Comparison of ENCODE assay signal across 19 cellular contexts in the genomic region with DNA sequence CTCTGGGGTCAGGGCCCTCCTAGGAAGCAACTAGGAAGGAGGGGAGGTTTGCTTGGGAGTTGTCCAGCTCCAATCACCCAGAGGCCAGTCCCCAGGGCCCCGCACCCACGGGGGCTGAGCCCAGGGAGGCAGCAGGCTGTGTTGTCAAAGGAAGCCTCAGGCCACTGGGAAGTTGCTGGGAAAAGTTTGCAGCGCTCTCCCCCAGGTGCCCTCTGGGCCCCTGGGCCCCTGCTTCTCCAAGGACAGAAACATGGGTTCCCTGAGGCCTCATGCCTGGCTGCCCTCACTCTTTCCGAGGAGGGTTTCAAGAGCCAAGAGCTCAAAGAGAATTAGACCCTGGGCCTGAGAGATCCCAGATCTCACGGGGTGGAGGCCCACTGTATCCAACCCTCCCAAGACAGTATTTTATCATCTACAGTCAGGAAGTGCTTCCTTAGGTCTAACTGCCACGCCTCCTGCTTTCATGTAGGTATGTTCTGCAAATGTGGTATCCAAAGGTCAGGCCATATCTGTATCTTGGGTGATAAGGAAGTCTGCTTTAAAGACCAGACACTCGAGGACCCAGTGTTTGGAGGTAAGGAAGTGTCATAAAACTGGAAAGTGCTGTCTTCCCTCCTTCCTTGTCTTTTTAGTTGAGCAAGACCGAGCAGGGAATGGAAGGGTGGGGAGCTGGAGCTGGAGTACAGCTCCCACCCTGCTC. TPM values are rescaled to one million over a fixed set of nuclear protein-coding genes. Genes with fewer than 3 reads are reported as not detected.
"Had no signal": no experiment of that assay in that cellular context is flagged by ENCODE, and none has a peak within 500 bp of the region (broad histone marks: within the 10 kb centered on the region; RNA-seq: fewer than 3 reads in every experiment).

No MANE protein-coding gene starts in this region.

- H3K27me3 ChIP-seq: neural progenitor cell had no signal

- H3K4me3 ChIP-seq: gastroesophageal sphincter, neural progenitor cell, psoas muscle, stomach, thoracic aorta had no signal

- H3K9me3 ChIP-seq: gastroesophageal sphincter, psoas muscle, stomach, thoracic aorta had no signal

- H3K4me1 Mint-ChIP-seq: immature natural killer cell; natural killer cell; stimulated activated naive B cell treated with anti-CD40 and anti-IgM and Interleukin-4, amounts not matched to agents 10 μg/mL and 1 μg/mL and 100 μg/mL, for 72 hours had no signal

- H3K79me2 ChIP-seq: parathyroid adenoma had no signal

- H3K4me1 ChIP-seq: gastroesophageal sphincter, neural progenitor cell, parathyroid adenoma, psoas muscle, stomach had no signal

- H3K9me3 Mint-ChIP-seq: immature natural killer cell; natural killer cell; neural progenitor cell; stimulated activated naive B cell treated with anti-CD40 and anti-IgM and Interleukin-4, amounts not matched to agents 10 μg/mL and 1 μg/mL and 100 μg/mL, for 72 hours had no signal

- H3K27ac Mint-ChIP-seq: immature natural killer cell; natural killer cell; neural progenitor cell; stimulated activated naive B cell treated with anti-CD40 and anti-IgM and Interleukin-4, amounts not matched to agents 10 μg/mL and 1 μg/mL and 100 μg/mL, for 72 hours had no signal

- H3K4me3 Mint-ChIP-seq: immature natural killer cell; natural killer cell; neural progenitor cell; stimulated activated naive B cell treated with anti-CD40 and anti-IgM and Interleukin-4, amounts not matched to agents 10 μg/mL and 1 μg/mL and 100 μg/mL, for 72 hours had no signal

- H2AFZ ChIP-seq: neural progenitor cell, parathyroid adenoma had no signal

- H3K27me3 Mint-ChIP-seq: stimulated activated naive B cell treated with anti-CD40 and anti-IgM and Interleukin-4, amounts not matched to agents 10 μg/mL and 1 μg/mL and 100 μg/mL, for 72 hours had no signal

- H3K9ac ChIP-seq: neural progenitor cell, parathyroid adenoma had no signal

- ATAC-seq: esophagus mucosa; gastroesophageal sphincter; natural killer cell; psoas muscle; sciatic nerve; stimulated activated naive B cell treated with anti-CD40 and anti-IgM and Interleukin-4, amounts not matched to agents 10 μg/mL and 1 μg/mL and 100 μg/mL, for 72 hours had no signal

- H3K27ac ChIP-seq: gastroesophageal sphincter, neural progenitor cell, parathyroid adenoma, psoas muscle, stomach, thoracic aorta had no signal

- H3K36me3 ChIP-seq: gastroesophageal sphincter, neural progenitor cell, stomach, thoracic aorta had no signal

- H3K4me2 ChIP-seq: neural progenitor cell had no signal

- DNase-seq: central memory CD4-positive, alpha-beta T cell; effector memory CD4-positive, alpha-beta T cell; glutamatergic neuron; immature natural killer cell; natural killer cell; psoas muscle; retina; stimulated activated CD4-positive, alpha-beta T cell treated with anti-CD3 and anti-CD28 coated beads, Interleukin-2, amount 100 ng/mL, for 24 hours; stimulated activated CD4-positive, alpha-beta T cell treated with anti-CD3 and anti-CD28 coated beads, Interleukin-4, amount 100 ng/mL, for 4 hours; stimulated activated naive B cell treated with anti-CD40 and anti-IgM and Interleukin-4, amounts not matched to agents 10 μg/mL and 1 μg/mL and 100 μg/mL, for 72 hours; stomach; substantia nigra; trophoblast cell had no signal

- H3K36me3 Mint-ChIP-seq: immature natural killer cell; natural killer cell; neural progenitor cell; stimulated activated naive B cell treated with anti-CD40 and anti-IgM and Interleukin-4, amounts not matched to agents 10 μg/mL and 1 μg/mL and 100 μg/mL, for 72 hours had no signal

RNA-seq across cellular contexts. Expression of a gene that starts 44.2 kb away (rescaled TPM):
- total RNA-seq: natural killer cell had no signal
- polyA plus RNA-seq: immature natural killer cell had no signal
